Comparison of ENCODE assay signal across 1 cellular context in genomic region chr4:17810260-17811077, GRCh38.
A peak's percentile ranks its signal among the peaks of the same experiment; 100 is the strongest.
TF ChIP-seq lines count a peak whose summit lies in the region.

DCAF16 (minus strand) TSS chr4:17810757; CDS start chr4:17804141, 6,616 bp downstream.
A gene with protein sequence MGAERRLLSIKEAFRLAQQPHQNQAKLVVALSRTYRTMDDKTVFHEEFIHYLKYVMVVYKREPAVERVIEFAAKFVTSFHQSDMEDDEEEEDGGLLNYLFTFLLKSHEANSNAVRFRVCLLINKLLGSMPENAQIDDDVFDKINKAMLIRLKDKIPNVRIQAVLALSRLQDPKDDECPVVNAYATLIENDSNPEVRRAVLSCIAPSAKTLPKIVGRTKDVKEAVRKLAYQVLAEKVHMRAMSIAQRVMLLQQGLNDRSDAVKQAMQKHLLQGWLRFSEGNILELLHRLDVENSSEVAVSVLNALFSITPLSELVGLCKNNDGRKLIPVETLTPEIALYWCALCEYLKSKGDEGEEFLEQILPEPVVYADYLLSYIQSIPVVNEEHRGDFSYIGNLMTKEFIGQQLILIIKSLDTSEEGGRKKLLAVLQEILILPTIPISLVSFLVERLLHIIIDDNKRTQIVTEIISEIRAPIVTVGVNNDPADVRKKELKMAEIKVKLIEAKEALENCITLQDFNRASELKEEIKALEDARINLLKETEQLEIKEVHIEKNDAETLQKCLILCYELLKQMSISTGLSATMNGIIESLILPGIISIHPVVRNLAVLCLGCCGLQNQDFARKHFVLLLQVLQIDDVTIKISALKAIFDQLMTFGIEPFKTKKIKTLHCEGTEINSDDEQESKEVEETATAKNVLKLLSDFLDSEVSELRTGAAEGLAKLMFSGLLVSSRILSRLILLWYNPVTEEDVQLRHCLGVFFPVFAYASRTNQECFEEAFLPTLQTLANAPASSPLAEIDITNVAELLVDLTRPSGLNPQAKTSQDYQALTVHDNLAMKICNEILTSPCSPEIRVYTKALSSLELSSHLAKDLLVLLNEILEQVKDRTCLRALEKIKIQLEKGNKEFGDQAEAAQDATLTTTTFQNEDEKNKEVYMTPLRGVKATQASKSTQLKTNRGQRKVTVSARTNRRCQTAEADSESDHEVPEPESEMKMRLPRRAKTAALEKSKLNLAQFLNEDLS (plus strand): TSS chr4:17810979. CDS start chr4:17811078, 99 bp downstream.

TF ChIP-seq in HepG2, 621 proteins besides CTCF, POLR2A, EP300 and RAD21 (continued from another document and continues in another):
- TF ChIP-seq, protein P1, sequence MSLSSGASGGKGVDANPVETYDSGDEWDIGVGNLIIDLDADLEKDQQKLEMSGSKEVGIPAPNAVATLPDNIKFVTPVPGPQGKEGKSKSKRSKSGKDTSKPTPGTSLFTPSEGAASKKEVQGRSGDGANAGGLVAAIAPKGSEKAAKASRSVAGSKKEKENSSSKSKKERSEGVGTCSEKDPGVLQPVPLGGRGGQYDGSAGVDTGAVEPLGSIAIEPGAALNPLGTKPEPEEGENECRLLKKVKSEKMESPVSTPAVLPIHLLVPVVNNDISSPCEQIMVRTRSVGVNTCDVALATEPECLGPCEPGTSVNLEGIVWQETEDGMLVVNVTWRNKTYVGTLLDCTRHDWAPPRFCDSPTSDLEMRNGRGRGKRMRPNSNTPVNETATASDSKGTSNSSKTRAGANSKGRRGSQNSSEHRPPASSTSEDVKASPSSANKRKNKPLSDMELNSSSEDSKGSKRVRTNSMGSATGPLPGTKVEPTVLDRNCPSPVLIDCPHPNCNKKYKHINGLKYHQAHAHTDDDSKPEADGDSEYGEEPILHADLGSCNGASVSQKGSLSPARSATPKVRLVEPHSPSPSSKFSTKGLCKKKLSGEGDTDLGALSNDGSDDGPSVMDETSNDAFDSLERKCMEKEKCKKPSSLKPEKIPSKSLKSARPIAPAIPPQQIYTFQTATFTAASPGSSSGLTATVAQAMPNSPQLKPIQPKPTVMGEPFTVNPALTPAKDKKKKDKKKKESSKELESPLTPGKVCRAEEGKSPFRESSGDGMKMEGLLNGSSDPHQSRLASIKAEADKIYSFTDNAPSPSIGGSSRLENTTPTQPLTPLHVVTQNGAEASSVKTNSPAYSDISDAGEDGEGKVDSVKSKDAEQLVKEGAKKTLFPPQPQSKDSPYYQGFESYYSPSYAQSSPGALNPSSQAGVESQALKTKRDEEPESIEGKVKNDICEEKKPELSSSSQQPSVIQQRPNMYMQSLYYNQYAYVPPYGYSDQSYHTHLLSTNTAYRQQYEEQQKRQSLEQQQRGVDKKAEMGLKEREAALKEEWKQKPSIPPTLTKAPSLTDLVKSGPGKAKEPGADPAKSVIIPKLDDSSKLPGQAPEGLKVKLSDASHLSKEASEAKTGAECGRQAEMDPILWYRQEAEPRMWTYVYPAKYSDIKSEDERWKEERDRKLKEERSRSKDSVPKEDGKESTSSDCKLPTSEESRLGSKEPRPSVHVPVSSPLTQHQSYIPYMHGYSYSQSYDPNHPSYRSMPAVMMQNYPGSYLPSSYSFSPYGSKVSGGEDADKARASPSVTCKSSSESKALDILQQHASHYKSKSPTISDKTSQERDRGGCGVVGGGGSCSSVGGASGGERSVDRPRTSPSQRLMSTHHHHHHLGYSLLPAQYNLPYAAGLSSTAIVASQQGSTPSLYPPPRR (CRISPR knock-in tag; IDR thresholded peaks at IDR 0.05; ENCODE audit: borderline replicate concordance): peak; percentile 43; the same call in 1 of the 2 replicates
- TF ChIP-seq ZBTB21 (CRISPR knock-in tag; IDR thresholded peaks at IDR 0.05): no peak
- TF ChIP-seq KLF15 (CRISPR knock-in tag; IDR thresholded peaks at IDR 0.05; ENCODE audit: borderline replicate concordance): peak; percentile 83; the same call in 1 of the 2 replicates
- no peak for TF ChIP-seq AFF4 (CRISPR knock-in tag; IDR thresholded peaks at IDR 0.05)
- TF ChIP-seq, protein P2, sequence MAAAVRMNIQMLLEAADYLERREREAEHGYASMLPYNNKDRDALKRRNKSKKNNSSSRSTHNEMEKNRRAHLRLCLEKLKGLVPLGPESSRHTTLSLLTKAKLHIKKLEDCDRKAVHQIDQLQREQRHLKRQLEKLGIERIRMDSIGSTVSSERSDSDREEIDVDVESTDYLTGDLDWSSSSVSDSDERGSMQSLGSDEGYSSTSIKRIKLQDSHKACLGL (CRISPR knock-in tag; IDR thresholded peaks at IDR 0.05): peak; percentile 81; the same call in 1 of the 2 replicates
- TF ChIP-seq, protein P3, sequence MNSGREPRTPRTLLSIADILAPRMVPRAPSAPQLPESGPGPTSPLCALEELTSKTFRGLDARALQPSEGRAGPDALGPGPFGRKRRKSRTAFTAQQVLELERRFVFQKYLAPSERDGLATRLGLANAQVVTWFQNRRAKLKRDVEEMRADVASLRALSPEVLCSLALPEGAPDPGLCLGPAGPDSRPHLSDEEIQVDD (CRISPR knock-in tag; IDR thresholded peaks at IDR 0.05; ENCODE audit: borderline replicate concordance): 0 out of 2 replicates have a peak, but pooled peaks have one; percentile 87
- TF ChIP-seq TFDP1 (CRISPR knock-in tag; IDR thresholded peaks at IDR 0.05; ENCODE audit: borderline replicate concordance): peak; percentile 99
- TF ChIP-seq, protein P4, sequence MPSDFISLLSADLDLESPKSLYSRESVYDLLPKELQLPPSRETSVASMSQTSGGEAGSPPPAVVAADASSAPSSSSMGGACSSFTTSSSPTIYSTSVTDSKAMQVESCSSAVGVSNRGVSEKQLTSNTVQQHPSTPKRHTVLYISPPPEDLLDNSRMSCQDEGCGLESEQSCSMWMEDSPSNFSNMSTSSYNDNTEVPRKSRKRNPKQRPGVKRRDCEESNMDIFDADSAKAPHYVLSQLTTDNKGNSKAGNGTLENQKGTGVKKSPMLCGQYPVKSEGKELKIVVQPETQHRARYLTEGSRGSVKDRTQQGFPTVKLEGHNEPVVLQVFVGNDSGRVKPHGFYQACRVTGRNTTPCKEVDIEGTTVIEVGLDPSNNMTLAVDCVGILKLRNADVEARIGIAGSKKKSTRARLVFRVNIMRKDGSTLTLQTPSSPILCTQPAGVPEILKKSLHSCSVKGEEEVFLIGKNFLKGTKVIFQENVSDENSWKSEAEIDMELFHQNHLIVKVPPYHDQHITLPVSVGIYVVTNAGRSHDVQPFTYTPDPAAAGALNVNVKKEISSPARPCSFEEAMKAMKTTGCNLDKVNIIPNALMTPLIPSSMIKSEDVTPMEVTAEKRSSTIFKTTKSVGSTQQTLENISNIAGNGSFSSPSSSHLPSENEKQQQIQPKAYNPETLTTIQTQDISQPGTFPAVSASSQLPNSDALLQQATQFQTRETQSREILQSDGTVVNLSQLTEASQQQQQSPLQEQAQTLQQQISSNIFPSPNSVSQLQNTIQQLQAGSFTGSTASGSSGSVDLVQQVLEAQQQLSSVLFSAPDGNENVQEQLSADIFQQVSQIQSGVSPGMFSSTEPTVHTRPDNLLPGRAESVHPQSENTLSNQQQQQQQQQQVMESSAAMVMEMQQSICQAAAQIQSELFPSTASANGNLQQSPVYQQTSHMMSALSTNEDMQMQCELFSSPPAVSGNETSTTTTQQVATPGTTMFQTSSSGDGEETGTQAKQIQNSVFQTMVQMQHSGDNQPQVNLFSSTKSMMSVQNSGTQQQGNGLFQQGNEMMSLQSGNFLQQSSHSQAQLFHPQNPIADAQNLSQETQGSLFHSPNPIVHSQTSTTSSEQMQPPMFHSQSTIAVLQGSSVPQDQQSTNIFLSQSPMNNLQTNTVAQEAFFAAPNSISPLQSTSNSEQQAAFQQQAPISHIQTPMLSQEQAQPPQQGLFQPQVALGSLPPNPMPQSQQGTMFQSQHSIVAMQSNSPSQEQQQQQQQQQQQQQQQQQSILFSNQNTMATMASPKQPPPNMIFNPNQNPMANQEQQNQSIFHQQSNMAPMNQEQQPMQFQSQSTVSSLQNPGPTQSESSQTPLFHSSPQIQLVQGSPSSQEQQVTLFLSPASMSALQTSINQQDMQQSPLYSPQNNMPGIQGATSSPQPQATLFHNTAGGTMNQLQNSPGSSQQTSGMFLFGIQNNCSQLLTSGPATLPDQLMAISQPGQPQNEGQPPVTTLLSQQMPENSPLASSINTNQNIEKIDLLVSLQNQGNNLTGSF (CRISPR knock-in tag; IDR thresholded peaks at IDR 0.05): 0 out of 2 replicates have a peak, but pooled peaks have one; percentile 8
- TF ChIP-seq, protein P5, sequence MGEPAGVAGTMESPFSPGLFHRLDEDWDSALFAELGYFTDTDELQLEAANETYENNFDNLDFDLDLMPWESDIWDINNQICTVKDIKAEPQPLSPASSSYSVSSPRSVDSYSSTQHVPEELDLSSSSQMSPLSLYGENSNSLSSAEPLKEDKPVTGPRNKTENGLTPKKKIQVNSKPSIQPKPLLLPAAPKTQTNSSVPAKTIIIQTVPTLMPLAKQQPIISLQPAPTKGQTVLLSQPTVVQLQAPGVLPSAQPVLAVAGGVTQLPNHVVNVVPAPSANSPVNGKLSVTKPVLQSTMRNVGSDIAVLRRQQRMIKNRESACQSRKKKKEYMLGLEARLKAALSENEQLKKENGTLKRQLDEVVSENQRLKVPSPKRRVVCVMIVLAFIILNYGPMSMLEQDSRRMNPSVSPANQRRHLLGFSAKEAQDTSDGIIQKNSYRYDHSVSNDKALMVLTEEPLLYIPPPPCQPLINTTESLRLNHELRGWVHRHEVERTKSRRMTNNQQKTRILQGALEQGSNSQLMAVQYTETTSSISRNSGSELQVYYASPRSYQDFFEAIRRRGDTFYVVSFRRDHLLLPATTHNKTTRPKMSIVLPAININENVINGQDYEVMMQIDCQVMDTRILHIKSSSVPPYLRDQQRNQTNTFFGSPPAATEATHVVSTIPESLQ (CRISPR knock-in tag; conservative IDR thresholded peaks at IDR 0.05): 0 out of 2 replicates have a peak, but pooled peaks have one; percentile 28
- no peak for TF ChIP-seq U2AF1 (optimal IDR thresholded peaks at IDR 0.05; ENCODE audit: low read depth, low read length)
- TF ChIP-seq ZBTB8A (CRISPR knock-in tag; IDR thresholded peaks at IDR 0.05; ENCODE audit: borderline replicate concordance, low read depth): 0 out of 2 replicates have a peak, but pooled peaks have one; percentile 70
- no peak for TF ChIP-seq SKI (IDR thresholded peaks at IDR 0.05; ENCODE audit: partially characterized antibody)
- TF ChIP-seq, protein P6, sequence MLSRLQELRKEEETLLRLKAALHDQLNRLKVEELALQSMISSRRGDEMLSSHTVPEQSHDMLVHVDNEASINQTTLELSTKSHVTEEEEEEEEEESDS (CRISPR knock-in tag; IDR thresholded peaks at IDR 0.05; ENCODE audit: borderline replicate concordance): 0 out of 2 replicates have a peak, but pooled peaks have one; percentile 68
- TF ChIP-seq HNRNPK (IDR thresholded peaks at IDR 0.05; ENCODE audit: low read depth, low read length, poor library complexity, severe bottlenecking): no peak
- peak; percentile 86 for TF ChIP-seq BRF2 (CRISPR knock-in tag; IDR thresholded peaks at IDR 0.05)
- no peak for TF ChIP-seq NR1H2 (CRISPR knock-in tag; IDR thresholded peaks at IDR 0.05; ENCODE audit: borderline replicate concordance, low read depth)
- TF ChIP-seq NFE2L1 (CRISPR knock-in tag; IDR thresholded peaks at IDR 0.05; ENCODE audit: borderline replicate concordance): no peak
- TF ChIP-seq, protein P7, sequence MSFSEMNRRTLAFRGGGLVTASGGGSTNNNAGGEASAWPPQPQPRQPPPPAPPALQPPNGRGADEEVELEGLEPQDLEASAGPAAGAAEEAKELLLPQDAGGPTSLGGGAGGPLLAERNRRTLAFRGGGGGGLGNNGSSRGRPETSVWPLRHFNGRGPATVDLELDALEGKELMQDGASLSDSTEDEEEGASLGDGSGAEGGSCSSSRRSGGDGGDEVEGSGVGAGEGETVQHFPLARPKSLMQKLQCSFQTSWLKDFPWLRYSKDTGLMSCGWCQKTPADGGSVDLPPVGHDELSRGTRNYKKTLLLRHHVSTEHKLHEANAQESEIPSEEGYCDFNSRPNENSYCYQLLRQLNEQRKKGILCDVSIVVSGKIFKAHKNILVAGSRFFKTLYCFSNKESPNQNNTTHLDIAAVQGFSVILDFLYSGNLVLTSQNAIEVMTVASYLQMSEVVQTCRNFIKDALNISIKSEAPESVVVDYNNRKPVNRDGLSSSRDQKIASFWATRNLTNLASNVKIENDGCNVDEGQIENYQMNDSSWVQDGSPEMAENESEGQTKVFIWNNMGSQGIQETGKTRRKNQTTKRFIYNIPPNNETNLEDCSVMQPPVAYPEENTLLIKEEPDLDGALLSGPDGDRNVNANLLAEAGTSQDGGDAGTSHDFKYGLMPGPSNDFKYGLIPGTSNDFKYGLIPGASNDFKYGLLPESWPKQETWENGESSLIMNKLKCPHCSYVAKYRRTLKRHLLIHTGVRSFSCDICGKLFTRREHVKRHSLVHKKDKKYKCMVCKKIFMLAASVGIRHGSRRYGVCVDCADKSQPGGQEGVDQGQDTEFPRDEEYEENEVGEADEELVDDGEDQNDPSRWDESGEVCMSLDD (CRISPR knock-in tag; IDR thresholded peaks at IDR 0.05; ENCODE audit: borderline replicate concordance): no peak
- TF ChIP-seq MAFK (conservative IDR thresholded peaks at IDR 0.05 in 1 of 2, IDR thresholded peaks at IDR 0.05 in 1 of 2; ENCODE audit: low read length in 2 of 2): no peak
